In genomic region chr9:79969383-79969782, GRCh38 we compare ENCODE assay signal across 18 cellular contexts.
A peak's percentile ranks its signal among the peaks of the same experiment; 100 is the strongest.
DNase-seq lines count a peak whose midpoint lies in the region; ATAC-seq and TF ChIP-seq lines count a peak whose summit lies in the region.
"Had no signal": no experiment of that assay in that cellular context is flagged by ENCODE, and none has a peak within 500 bp of the region (broad histone marks: within the 10 kb centered on the region; RNA-seq: fewer than 3 reads in every experiment).

No MANE protein-coding gene starts in this region.

- TF ChIP-seq POLR2A in thyroid gland (IDR thresholded peaks at IDR 0.05), result no peak

- intact Hi-C loops in thyroid gland (cut with DNase I), result no loop called here

- no peaks in the 10 kb centered on the region for H3K4me1 ChIP-seq in thyroid gland
- no peaks in the 10 kb centered on the region for H3K4me1 ChIP-seq in right atrium auricular region
- H3K4me1 ChIP-seq: BLaER1, Peyer's patch had no signal

- H3K36me3 ChIP-seq in thyroid gland (no peaks in the 10 kb centered on the region), right atrium auricular region (no peaks in the 10 kb centered on the region)
- H3K36me3 ChIP-seq: BLaER1, Peyer's patch had no signal

- no peak overlapping the region for H3K27ac ChIP-seq in thyroid gland
- H3K27ac ChIP-seq in right atrium auricular region, result no peak overlapping the region
- H3K27ac ChIP-seq: 22Rv1, BLaER1, Peyer's patch had no signal

- H3K4me3 ChIP-seq in thyroid gland (replicated peaks in 1 of 3) (no peak overlapping the region), right atrium auricular region (no peak overlapping the region)
- H3K4me3 ChIP-seq: BLaER1, Peyer's patch had no signal

- H3K9me3 ChIP-seq in thyroid gland (no peaks in the 10 kb centered on the region), right atrium auricular region (no peaks in the 10 kb centered on the region)
- H3K9me3 ChIP-seq: BLaER1, Peyer's patch had no signal

- no peak for TF ChIP-seq CTCF in thyroid gland (IDR thresholded peaks at IDR 0.05)
- no peak for TF ChIP-seq CTCF in right atrium auricular region (IDR thresholded peaks at IDR 0.05)

- DNase-seq in NCI-H1436 (lab: John Stamatoyannopoulos, UW) (peak; percentile 45), NCI-H1436 treated with DMSO at 0.1 percent for 48 hours (lab: John Stamatoyannopoulos, UW) (no peak), DMS153 treated with DMSO at 0.1 percent for 48 hours (lab: John Stamatoyannopoulos, UW; ENCODE audit: unreplicated experiment) (peak; percentile 35), NCI-H2029 (lab: John Stamatoyannopoulos, UW) (peak; percentile 51), NCI-H82 (lab: John Stamatoyannopoulos, UW) (peak; percentile 42), thyroid gland (no peak), right atrium auricular region (ENCODE audit: low spot score) (no peak)
- DNase-seq: CD8-positive, alpha-beta memory T cell; HCEC 1CT; Karpas-422; MM.1S; NCI-H510A; Peyer's patch; Right ventricle myocardium superior; T-helper 2 cell had no signal

- H3K27me3 ChIP-seq in thyroid gland (no peaks in the 10 kb centered on the region), right atrium auricular region (no peaks in the 10 kb centered on the region)
- H3K27me3 ChIP-seq: BLaER1, Peyer's patch had no signal

- no peak for ATAC-seq in GM18868 (IDR thresholded peaks at IDR 0.05; ENCODE audit: unreplicated experiment)

Comparison
In these comparisons a context has a peak if more than half of its experiments do, and no peak if none do; other contexts are left out.
1. DNase-seq: peak in NCI-H1436 (single experiment), DMS153 treated with DMSO at 0.1 percent for 48 hours (single experiment), NCI-H2029 (single experiment) and NCI-H82 (single experiment); none in NCI-H1436 treated with DMSO at 0.1 percent for 48 hours (single experiment), thyroid gland (0 of 2) and right atrium auricular region (single experiment).